8 cellular contexts compared by ENCODE assay signal in the genomic region with DNA sequence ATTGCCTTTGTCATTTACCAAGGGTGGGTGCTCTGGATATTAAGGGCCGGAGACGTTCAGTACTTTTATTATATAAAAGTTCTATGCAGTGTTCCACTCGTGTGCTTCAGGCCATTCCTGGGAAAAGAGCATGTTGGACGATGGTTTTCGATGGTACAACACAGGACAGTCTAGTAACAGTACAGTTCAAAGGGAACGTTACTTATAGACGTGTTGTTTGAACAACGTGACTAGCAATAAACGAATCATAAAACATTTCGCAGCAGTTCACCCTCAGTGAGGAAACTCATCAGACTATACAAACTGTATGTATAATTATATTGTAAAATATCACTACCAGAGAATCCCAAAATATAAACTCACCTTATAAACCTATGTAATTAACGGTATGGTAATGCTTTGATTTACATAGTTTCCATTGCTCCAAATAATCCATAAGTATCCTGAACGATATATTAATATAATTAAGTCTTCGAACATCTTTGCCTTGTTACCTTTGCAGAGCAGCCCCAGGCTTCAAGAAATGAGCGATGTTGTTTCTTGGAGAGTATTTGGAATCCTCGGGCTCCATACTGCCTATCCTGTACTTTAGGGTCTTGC. TPM values are rescaled to one million over a fixed set of nuclear protein-coding genes. Genes with fewer than 3 reads are reported as not detected.
DNase-seq lines count a peak whose midpoint lies in the region; ATAC-seq, FAIRE-seq and TF ChIP-seq lines count a peak whose summit lies in the region.

No MANE protein-coding gene starts in this region.

- peak overlapping the region; percentile 89 for H3K27ac ChIP-seq in VCaP
- H3K27ac ChIP-seq in foreskin keratinocyte, result peak overlapping the region; percentile 82

- TF ChIP-seq CTCF in VCaP (conservative IDR thresholded peaks at IDR 0.05), result no peak
- TF ChIP-seq CTCF in foreskin keratinocyte (conservative IDR thresholded peaks at IDR 0.05), result no peak
- TF ChIP-seq CTCF in GM13976 (IDR thresholded peaks at IDR 0.05; ENCODE audit: borderline replicate concordance, control extremely low read depth, extremely low read depth, insufficient read depth, missing control alignments), result no peak

- DNase-seq in GM12891 (ENCODE audit: insufficient read length, low spot score), result no peak
- no peak for DNase-seq in foreskin keratinocyte
- no peak for DNase-seq in GM13976 (ENCODE audit: low spot score)

- H3K27me3 ChIP-seq in foreskin keratinocyte (no peaks in the 10 kb centered on the region), skeletal muscle satellite cell (ENCODE audit: control insufficient read depth, insufficient read depth, low read length) (no peaks in the 10 kb centered on the region)

- peak overlapping the region; percentile 74 for H3K4me2 ChIP-seq in skeletal muscle satellite cell (ENCODE audit: low read length)

- H3K4me1 ChIP-seq in foreskin keratinocyte (peaks cover 21% of the 10 kb centered on the region), skeletal muscle satellite cell (ENCODE audit: control insufficient read depth, insufficient read depth, low read length) (peaks cover 16% of the 10 kb centered on the region)

- TF ChIP-seq POLR2A in GM12891 (IDR thresholded peaks at IDR 0.05; ENCODE audit: low read depth, low read length), result no peak; the same call in 1 of the 2 replicates

- peaks cover 5% of the 10 kb centered on the region for H3K36me3 ChIP-seq in skeletal muscle satellite cell (ENCODE audit: insufficient read depth, low read length)

- H3K9me3 ChIP-seq in skeletal muscle satellite cell (replicated peaks; ENCODE audit: low read length), result no peaks in the 10 kb centered on the region

- H3K9ac ChIP-seq in skeletal muscle satellite cell (ENCODE audit: low read depth, low read length), result peak overlapping the region; percentile 87

- peak; percentile 9 for FAIRE-seq in GM12891 (lab: Jason Lieb, UNC)

- H3K4me3 ChIP-seq in skeletal muscle satellite cell (ENCODE audit: low read length), result peak overlapping the region; percentile 79

- ATAC-seq in foreskin keratinocyte (no peak), HG03342 (IDR thresholded peaks at IDR 0.05; ENCODE audit: unreplicated experiment) (no peak), GM19023 (IDR thresholded peaks at IDR 0.05; ENCODE audit: unreplicated experiment) (no peak), HG02840 (IDR thresholded peaks at IDR 0.05; ENCODE audit: low FRiP score, unreplicated experiment) (no peak)

- in situ Hi-C loops in GM13976 (cut with MboI; ENCODE audit: low sequenced_read_pairs, unreplicated experiment), result no loop called here

TF ChIP-seq in GM12891, 5 proteins besides CTCF, POLR2A, EP300 and RAD21:
- TF ChIP-seq POU2F2 (IDR thresholded peaks at IDR 0.05; ENCODE audit: low read depth, low read length), result no peak
- no peak for TF ChIP-seq POLR2AphosphoS5 (IDR thresholded peaks at IDR 0.05; ENCODE audit: low read depth, low read length)
- no peak for TF ChIP-seq SPI1 (IDR thresholded peaks at IDR 0.05; ENCODE audit: low read depth, low read length)
- TF ChIP-seq TAF1 (IDR thresholded peaks at IDR 0.05; ENCODE audit: low read depth, low read length), result no peak
- no peak for TF ChIP-seq PAX5 (IDR thresholded peaks at IDR 0.05; ENCODE audit: insufficient read depth, low read length, severe bottlenecking)

RNA-seq across cellular contexts. Expression of gene NMT1, which starts 0.6 kb away (rescaled TPM):
- 97.0 TPM for polyA plus RNA-seq in GM12891 (2012; ENCODE audit: low read depth, missing spikeins)
- 90.9 and 109 TPM in 2 replicates for total RNA-seq in foreskin keratinocyte
- polyA plus RNA-seq in foreskin keratinocyte, result 188 and 193 TPM in 2 replicates
- 58.3 and 64.9 TPM in 2 replicates for total RNA-seq in skeletal muscle satellite cell (2012; rRNA removed)

RNA-seq across cellular contexts. Expression of gene DCAKD, which starts 10.3 kb away (rescaled TPM):
- polyA plus RNA-seq in GM12891 (2012; ENCODE audit: low read depth, missing spikeins), result 24.3 TPM
- 30.4 and 30.8 TPM in 2 replicates for total RNA-seq in foreskin keratinocyte
- 19.8 and 21.1 TPM in 2 replicates for polyA plus RNA-seq in foreskin keratinocyte
- total RNA-seq in skeletal muscle satellite cell (2012; rRNA removed), result 44.9 and 52.6 TPM in 2 replicates
